8 cellular contexts compared by ENCODE assay signal in genomic region chr1:72281637-72282270, GRCh38. TPM values are rescaled to one million over a fixed set of nuclear protein-coding genes. Genes with fewer than 3 reads are reported as not detected.
DNase-seq lines count a peak whose midpoint lies in the region; ATAC-seq and TF ChIP-seq lines count a peak whose summit lies in the region.
"Had no signal": no experiment of that assay in that cellular context is flagged by ENCODE, and none has a peak within 500 bp of the region (broad histone marks: within the 10 kb centered on the region; RNA-seq: fewer than 3 reads in every experiment).

No MANE protein-coding gene starts in this region.

- no peaks in the 10 kb centered on the region for H3K4me1 ChIP-seq in ES-I3 (ENCODE audit: insufficient read depth, low read length)

- no peaks in the 10 kb centered on the region for H3K9me3 ChIP-seq in ES-I3 (ENCODE audit: control insufficient read depth, insufficient read depth, low read length)

- H3K36me3 Mint-ChIP-seq in endothelial cell (ENCODE audit: low read depth, unreplicated experiment), result no peaks in the 10 kb centered on the region
- no peaks in the 10 kb centered on the region for H3K36me3 Mint-ChIP-seq in osteocyte (ENCODE audit: unreplicated experiment)

- H3K27me3 Mint-ChIP-seq in endothelial cell (ENCODE audit: unreplicated experiment), result peaks cover 13% of the 10 kb centered on the region
- no peaks in the 10 kb centered on the region for H3K27me3 Mint-ChIP-seq in osteocyte (ENCODE audit: unreplicated experiment)

- H3K27ac Mint-ChIP-seq in endothelial cell (ENCODE audit: unreplicated experiment) (peak overlapping the region; percentile 76), osteocyte (ENCODE audit: unreplicated experiment) (peak overlapping the region; percentile 89)

- H3K36me3 ChIP-seq in ES-I3 (ENCODE audit: insufficient read depth, low read length), result no peaks in the 10 kb centered on the region

- peak; percentile 10 to 39 for DNase-seq in NCI-H526 (lab: John Stamatoyannopoulos, UW)
- no peak for DNase-seq in endothelial cell (ENCODE audit: low spot score)
- DNase-seq in osteocyte (ENCODE audit: extremely low spot score, unreplicated experiment), result peak; percentile 82
- no peak for DNase-seq in NK-92 treated with Interleukin-12 subunit alpha and Interleukin-12 subunit beta, amount 100 ng/mL, for 24 hours (lab: John Stamatoyannopoulos, UW)

- H3K4me1 Mint-ChIP-seq in endothelial cell (ENCODE audit: unreplicated experiment) (peaks cover 12% of the 10 kb centered on the region), osteocyte (ENCODE audit: unreplicated experiment) (peaks cover 19% of the 10 kb centered on the region)

- TF ChIP-seq CTCF in endothelial cell (IDR thresholded peaks at IDR 0.05; ENCODE audit: unreplicated experiment) (no peak), osteocyte (IDR thresholded peaks at IDR 0.05) (no peak)

- peak overlapping the region; percentile 93; the same call in 1 of the 2 replicates for H3K9ac ChIP-seq in ES-I3 (ENCODE audit: low read depth, low read length)

- ATAC-seq in HG03378 (IDR thresholded peaks at IDR 0.05; ENCODE audit: unreplicated experiment) (no peak), GM19328 (IDR thresholded peaks at IDR 0.05; ENCODE audit: unreplicated experiment) (no peak)

- H3K9me3 Mint-ChIP-seq in endothelial cell (ENCODE audit: unreplicated experiment) (no peaks in the 10 kb centered on the region), osteocyte (ENCODE audit: unreplicated experiment) (no peaks in the 10 kb centered on the region)

- H3K4me3 Mint-ChIP-seq in endothelial cell (ENCODE audit: unreplicated experiment) (no peak overlapping the region), osteocyte (ENCODE audit: unreplicated experiment) (no peak overlapping the region)

RNA-seq across cellular contexts. Expression of gene NEGR1, which starts 0.6 kb away (rescaled TPM):
- 2.9 TPM for total RNA-seq in endothelial cell (ENCODE audit: unreplicated experiment)
- 5.0 and 7.6 TPM in 2 replicates for total RNA-seq in osteocyte
- total RNA-seq: SK-MEL-5 had no signal

Comparison
In these comparisons a context has a peak if more than half of its experiments do, and no peak if none do; other contexts are left out.
1. DNase-seq: peak in NCI-H526 (2 of 2) and osteocyte (single experiment); none in endothelial cell (single experiment) and NK-92 treated with Interleukin-12 subunit alpha and Interleukin-12 subunit beta, amount 100 ng/mL, for 24 hours (single experiment).